Comparison of ENCODE assay signal across 8 cellular contexts in genomic region chr11:65314501-65315203, GRCh38. TPM values are rescaled to one million over a fixed set of nuclear protein-coding genes. Genes with fewer than 3 reads are reported as not detected.
A peak's percentile ranks its signal among the peaks of the same experiment; 100 is the strongest.
DNase-seq lines count a peak whose midpoint lies in the region; ATAC-seq and TF ChIP-seq lines count a peak whose summit lies in the region.

CDC42EP2 (plus strand) TSS chr11:65314866; CDS start chr11:65320899, 6,033 bp downstream.

- peaks cover 9% of the 10 kb centered on the region for H3K4me1 Mint-ChIP-seq in activated CD4-positive, alpha-beta T cell treated with anti-CD3 and anti-CD28 coated beads, Interleukin-2, amount 10 ng/mL, durations not matched to agents 24 days and 14 days

- H3K27ac Mint-ChIP-seq in activated CD4-positive, alpha-beta T cell treated with anti-CD3 and anti-CD28 coated beads, Interleukin-2, amount 10 ng/mL, durations not matched to agents 24 days and 14 days: peak within 1 kb of the TSS; percentile 43

- TF ChIP-seq CTCF in coronary artery (IDR thresholded peaks at IDR 0.05): no peak

- H3K27ac ChIP-seq in coronary artery: peak within 1 kb of the TSS; percentile 87 to 93

- peak within 1 kb of the TSS; percentile 83 for H3K4me3 Mint-ChIP-seq in activated CD4-positive, alpha-beta T cell treated with anti-CD3 and anti-CD28 coated beads, Interleukin-2, amount 10 ng/mL, durations not matched to agents 24 days and 14 days

- H3K27me3 Mint-ChIP-seq in activated CD4-positive, alpha-beta T cell treated with anti-CD3 and anti-CD28 coated beads, Interleukin-2, amount 10 ng/mL, durations not matched to agents 24 days and 14 days: peaks cover 7% of the 10 kb centered on the region

- peak within 1 kb of the TSS; percentile 95 for H3K4me3 ChIP-seq in coronary artery

- peak; percentile 65 to 83 (median 80) for DNase-seq in NCI-H1417 (lab: John Stamatoyannopoulos, UW)
- no peak for DNase-seq in NCI-H1417 treated with DMSO at 0.1 percent for 48 hours (lab: John Stamatoyannopoulos, UW)
- DNase-seq in NCI-H2227 (lab: John Stamatoyannopoulos, UW; ENCODE audit: unreplicated experiment): peak; percentile 85
- DNase-seq in activated CD4-positive, alpha-beta T cell treated with anti-CD3 and anti-CD28 coated beads, Interleukin-2, amount 10 ng/mL, durations not matched to agents 24 days and 14 days: peak; percentile 93
- DNase-seq in coronary artery (ENCODE audit: low spot score): peak; percentile 93
- peak; percentile 95 for DNase-seq in left lobe of liver (ENCODE audit: low spot score)
- peak; percentile 76 to 82 for DNase-seq in stimulated activated CD4-positive, alpha-beta T cell treated with anti-CD3 and anti-CD28 coated beads, Interleukin-2, amount 100 ng/mL, for 24 hours

- intact Hi-C loops in activated CD4-positive, alpha-beta T cell treated with anti-CD3 and anti-CD28 coated beads, Interleukin-2, amount 10 ng/mL, durations not matched to agents 24 days and 14 days (cut with micrococcal nuclease): loop anchor here (1.0 to 5.0 kb wide), 4 partner anchors 16 to 110 kb away; no protein-coding TSS in a partner anchor

- no peaks in the 10 kb centered on the region for H3K9me3 Mint-ChIP-seq in activated CD4-positive, alpha-beta T cell treated with anti-CD3 and anti-CD28 coated beads, Interleukin-2, amount 10 ng/mL, durations not matched to agents 24 days and 14 days

- ATAC-seq in HG02852 (IDR thresholded peaks at IDR 0.05; ENCODE audit: unreplicated experiment): peak; percentile 80
- ATAC-seq in left lobe of liver: peak; percentile 94

- H3K36me3 Mint-ChIP-seq in activated CD4-positive, alpha-beta T cell treated with anti-CD3 and anti-CD28 coated beads, Interleukin-2, amount 10 ng/mL, durations not matched to agents 24 days and 14 days (ENCODE audit: low read depth): no peaks in the 10 kb centered on the region

RNA-seq across cellular contexts. Expression of gene CDC42EP2, which starts in this region (rescaled TPM):
- total RNA-seq in activated CD4-positive, alpha-beta T cell treated with anti-CD3 and anti-CD28 coated beads, Interleukin-2, amount 10 ng/mL, durations not matched to agents 24 days and 14 days: 3.0 and 3.4 TPM in 2 replicates
- total RNA-seq in left lobe of liver: 3.5 TPM
